In the genomic region with DNA sequence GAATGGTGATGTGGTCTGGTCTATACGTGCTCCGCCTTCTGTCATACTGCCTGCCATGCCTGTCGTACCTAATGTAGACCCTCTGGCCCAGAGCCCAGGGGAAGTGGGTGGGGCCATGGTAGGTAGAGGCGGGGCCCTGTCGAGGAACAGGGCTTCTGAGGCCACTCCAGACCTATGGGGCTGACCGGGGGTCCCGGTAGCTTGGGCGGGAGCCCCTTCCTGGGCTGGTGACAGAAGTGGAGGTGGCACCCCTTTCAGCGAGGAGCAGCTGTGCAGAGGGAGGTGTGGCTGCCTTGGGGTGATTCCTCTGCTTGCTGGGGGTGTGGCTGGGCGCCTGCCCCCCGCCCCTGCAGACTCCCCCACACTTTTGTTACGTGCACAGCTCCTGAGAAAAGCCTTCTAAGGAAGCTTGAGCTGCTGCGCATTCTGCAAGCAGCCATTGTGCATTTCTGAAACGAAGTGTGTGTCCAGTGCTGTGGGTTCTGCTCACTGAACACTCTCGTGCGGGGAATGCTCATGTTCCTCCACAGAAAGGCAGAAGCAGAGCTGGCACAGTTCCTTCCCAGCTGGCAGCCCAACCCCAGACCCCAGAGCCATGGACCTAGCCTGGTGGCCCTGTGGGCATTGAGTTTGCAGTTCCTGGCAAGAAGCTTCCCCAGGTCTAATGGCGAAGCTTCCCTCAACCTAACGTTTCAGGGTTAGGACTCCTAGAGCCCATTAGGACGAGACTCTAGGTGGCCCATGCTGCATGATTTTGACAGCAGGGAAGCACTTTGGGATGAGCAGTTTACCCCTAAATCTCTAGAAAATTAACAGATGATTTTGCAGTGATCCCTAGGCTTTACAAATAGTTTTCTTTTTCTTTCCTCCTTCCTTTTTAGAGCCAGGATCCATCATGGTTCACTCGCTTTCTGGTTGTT, we compare ENCODE assay signal across 8 cellular contexts.
A peak's percentile ranks its signal among the peaks of the same experiment; 100 is the strongest.
DNase-seq lines count a peak whose midpoint lies in the region; ATAC-seq and TF ChIP-seq lines count a peak whose summit lies in the region.

No MANE protein-coding gene starts in this region.

- no peak for ATAC-seq in memory B cell (ENCODE audit: low read depth)
- ATAC-seq in HG03460 (IDR thresholded peaks at IDR 0.05; ENCODE audit: unreplicated experiment) = no peak
- ATAC-seq in GM18511 (IDR thresholded peaks at IDR 0.05; ENCODE audit: unreplicated experiment) = no peak
- no peak for ATAC-seq in GM21737 (IDR thresholded peaks at IDR 0.05; ENCODE audit: unreplicated experiment)

- no peaks in the 10 kb centered on the region for H3K9me2 ChIP-seq in GM23248 (ENCODE audit: insufficient read depth)

- peaks cover 23% of the 10 kb centered on the region for H3K4me1 ChIP-seq in GM23248 (ENCODE audit: insufficient read depth)

- no peak for TF ChIP-seq CTCF in AG04449 (IDR thresholded peaks at IDR 0.05; ENCODE audit: insufficient read depth, low read length, missing control alignments)

- H3K4me3 Mint-ChIP-seq in activated naive CD8-positive, alpha-beta T cell treated with anti-CD3 and anti-CD28 coated beads for 36 hours = peak overlapping the region; percentile 61
- no peak overlapping the region for H3K4me3 Mint-ChIP-seq in memory B cell

- H2AFZ ChIP-seq in GM23248 = peak overlapping the region; percentile 33; the same call in 1 of the 2 replicates

- no peaks in the 10 kb centered on the region for H3K36me3 ChIP-seq in GM23248 (ENCODE audit: low read depth)

- peak overlapping the region; percentile 75 for H3K27ac ChIP-seq in GM23248

- DNase-seq in AG04449 (ENCODE audit: low read depth, low spot score) (no peak), GM23248 (no peak), memory B cell (ENCODE audit: low spot score in 2 of 2) (no peak), T-helper 9 cell (no peak)
- no peak for DNase-seq in activated naive CD8-positive, alpha-beta T cell treated with anti-CD3 and anti-CD28 coated beads for 36 hours

- in situ Hi-C loops in GM23248 (cut with MboI) = no loop called here

- peaks cover 12% of the 10 kb centered on the region; the same call in 1 of the 2 replicates for H3F3A ChIP-seq in GM23248 (ENCODE audit: insufficient read depth)

- no peak overlapping the region for H3K27ac Mint-ChIP-seq in activated naive CD8-positive, alpha-beta T cell treated with anti-CD3 and anti-CD28 coated beads for 36 hours
- peak overlapping the region; percentile 36 for H3K27ac Mint-ChIP-seq in memory B cell

- no peaks in the 10 kb centered on the region for H3K27me3 ChIP-seq in GM23248 (replicated peaks; ENCODE audit: insufficient read depth)

- H4K20me1 ChIP-seq in GM23248 (ENCODE audit: insufficient read depth) = no peaks in the 10 kb centered on the region

- H3K9me3 ChIP-seq in GM23248 (ENCODE audit: low read depth) = no peaks in the 10 kb centered on the region

- peaks cover 42% of the 10 kb centered on the region for H3K27me3 Mint-ChIP-seq in activated naive CD8-positive, alpha-beta T cell treated with anti-CD3 and anti-CD28 coated beads for 36 hours
- peaks cover 5% of the 10 kb centered on the region for H3K27me3 Mint-ChIP-seq in memory B cell

- no peaks in the 10 kb centered on the region for H3K36me3 Mint-ChIP-seq in activated naive CD8-positive, alpha-beta T cell treated with anti-CD3 and anti-CD28 coated beads for 36 hours
- H3K36me3 Mint-ChIP-seq in memory B cell = no peaks in the 10 kb centered on the region

- peaks cover 17% of the 10 kb centered on the region for H3K4me1 Mint-ChIP-seq in activated naive CD8-positive, alpha-beta T cell treated with anti-CD3 and anti-CD28 coated beads for 36 hours
- H3K4me1 Mint-ChIP-seq in memory B cell = peaks cover 21% of the 10 kb centered on the region

- peaks cover 30% of the 10 kb centered on the region for H3K79me2 ChIP-seq in GM23248 (ENCODE audit: insufficient read depth)

- no peaks in the 10 kb centered on the region for H3K9me3 Mint-ChIP-seq in activated naive CD8-positive, alpha-beta T cell treated with anti-CD3 and anti-CD28 coated beads for 36 hours
- no peaks in the 10 kb centered on the region for H3K9me3 Mint-ChIP-seq in memory B cell

- CTCF ChIA-PET in AG04449 (lab: Yijun Ruan, JAX) = interaction anchor here (0.6 to 3.1 kb wide), 7 partner anchors 8 to 111 kb away, joined by 3 to 16 read pairs (median 4); no protein-coding TSS in a partner anchor

- POLR2A ChIA-PET in AG04449 (lab: Yijun Ruan, JAX) = interaction anchor here (1.2 to 1.9 kb wide), 2 partner anchors 19 to 34 kb away, joined by 5 to 8 read pairs; no protein-coding TSS in a partner anchor

- H3K4me2 ChIP-seq in GM23248 (ENCODE audit: unreplicated experiment) = peak overlapping the region; percentile 83

- H3K9ac ChIP-seq in GM23248 = peak overlapping the region; percentile 65

- H3K4me3 ChIP-seq in AG04449 (ENCODE audit: low read depth, low read length) (peak overlapping the region; percentile 49), GM23248 (peak overlapping the region; percentile 69)

- WGBS in GM23248 (ENCODE audit: low coverage in 1 of 2, low lambda C conversion rate in 2 of 2, missing lambda C conversion rate in 2 of 2), 2 experiments = 46 to 51% methylated on average over 16 to 20 of the region's 20 CpGs
